ENCODE assay signal across 2 cellular contexts in the genomic region with DNA sequence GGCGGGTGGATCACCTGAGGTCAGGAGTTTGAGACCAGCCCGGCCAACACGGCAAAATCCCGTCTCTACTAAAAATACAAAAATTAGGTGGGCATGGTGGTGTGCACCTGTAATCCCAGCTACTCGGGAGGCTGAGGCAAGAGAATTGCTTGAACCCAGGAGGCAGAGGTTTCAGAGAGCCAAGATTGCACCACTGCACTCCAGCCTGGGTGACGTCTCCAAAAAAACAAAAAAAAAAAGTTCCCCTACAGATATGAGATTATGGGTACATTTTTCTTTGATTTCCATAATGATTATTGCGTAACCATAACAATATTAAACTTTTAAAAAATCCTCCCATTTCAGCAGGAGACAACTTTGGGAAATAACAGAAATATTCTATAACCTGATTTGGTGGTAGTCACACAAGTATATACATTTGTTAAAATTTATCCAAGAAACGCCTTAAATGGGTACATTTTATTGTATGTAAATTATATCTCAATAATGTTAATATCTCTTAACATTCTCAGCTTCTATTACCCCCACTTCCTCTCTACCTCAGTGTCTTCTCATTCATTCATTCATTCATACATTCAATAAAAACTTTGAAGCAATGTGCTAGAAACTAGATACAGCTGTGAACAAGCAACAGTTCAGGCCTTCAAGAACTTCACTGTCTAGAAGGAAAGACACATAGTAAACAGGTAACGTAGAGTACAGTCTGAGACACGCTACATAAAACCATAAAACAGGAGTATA.
TF ChIP-seq lines count a peak whose summit lies in the region.

No MANE protein-coding gene starts in this region.

TF ChIP-seq in IMR-90, 13 proteins besides CTCF, POLR2A, EP300 and RAD21:
- TF ChIP-seq CEBPB (IDR thresholded peaks at IDR 0.05; ENCODE audit: low read depth, low read length): peak; percentile 83
- TF ChIP-seq RFX5 (IDR thresholded peaks at IDR 0.05; ENCODE audit: low read depth, low read length): no peak

TF ChIP-seq in H1, 55 proteins besides CTCF, POLR2A, EP300 and RAD21:
- TF ChIP-seq CEBPB (IDR thresholded peaks at IDR 0.05; ENCODE audit: low read depth, low read length) (peak; percentile 79; the same call in 1 of the 2 replicates), ZNF274 (IDR thresholded peaks at IDR 0.05; ENCODE audit: borderline replicate concordance, extremely low read depth, low read length) (no peak), TAF1 (IDR thresholded peaks at IDR 0.05; ENCODE audit: low read depth, low read length) (no peak), EGR1 (IDR thresholded peaks at IDR 0.05; ENCODE audit: borderline replicate concordance, low read depth, low read length) (no peak), POLR2AphosphoS5 (IDR thresholded peaks at IDR 0.05; ENCODE audit: low read depth, low read length) (no peak), NANOG (IDR thresholded peaks at IDR 0.05; ENCODE audit: insufficient read depth, low read depth, low read length, poor library complexity, severe bottlenecking) (no peak), RFX5 (IDR thresholded peaks at IDR 0.05; ENCODE audit: borderline replicate concordance, low read depth, low read length) (no peak), JUN (IDR thresholded peaks at IDR 0.05; ENCODE audit: low read depth, low read length) (no peak), BCL11A (IDR thresholded peaks at IDR 0.05; ENCODE audit: low read depth in 2 of 2, low read length in 2 of 2) (no peak)
